Comparison of ENCODE assay signal across 19 cellular contexts in the genomic region with DNA sequence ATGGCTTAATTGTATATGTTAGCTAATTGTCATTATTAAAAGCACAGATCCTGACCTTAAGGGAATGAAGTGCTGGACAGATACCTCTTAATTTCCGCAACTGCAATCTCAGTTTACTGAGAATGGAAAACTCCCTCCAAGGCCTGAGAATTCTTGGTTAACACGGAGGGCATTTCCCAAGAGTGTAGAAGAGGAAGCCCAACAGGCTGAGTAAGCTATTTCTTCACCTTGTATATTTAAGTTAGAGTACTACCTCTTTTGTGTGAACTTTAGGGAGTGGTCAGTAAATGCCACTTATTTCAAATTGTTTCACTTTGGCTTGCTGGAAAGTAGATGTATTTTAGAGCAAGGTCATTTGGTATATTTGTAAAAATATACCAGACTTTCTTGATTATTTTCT. TPM values are rescaled to one million over a fixed set of nuclear protein-coding genes. Genes with fewer than 3 reads are reported as not detected.
DNase-seq lines count a peak whose midpoint lies in the region; ATAC-seq and TF ChIP-seq lines count a peak whose summit lies in the region.
"Had no signal": no experiment of that assay in that cellular context is flagged by ENCODE, and none has a peak within 500 bp of the region (broad histone marks: within the 10 kb centered on the region; RNA-seq: fewer than 3 reads in every experiment).

No MANE protein-coding gene starts in this region.

- no peak overlapping the region for H3K4me2 ChIP-seq in PC-9

- intact Hi-C loops in PC-9 (cut with micrococcal nuclease; ENCODE audit: unreplicated experiment): no loop called here

- H3K4me1 ChIP-seq in neutrophil (ENCODE audit: control insufficient read depth in 1 of 2, insufficient read depth in 1 of 2, low read depth in 1 of 2, low read length in 1 of 2) (peaks cover 47% of the 10 kb centered on the region in 2 experiments), PC-9 (replicated peaks; ENCODE audit: insufficient read depth) (no peaks in the 10 kb centered on the region)

- no peaks in the 10 kb centered on the region for H3K4me1 Mint-ChIP-seq in T-helper 2 cell treated with Interferon-gamma antibody and Interleukin-4, amounts not matched to agents 5 μg/mL and 100 μg/mL, for 36 hours (ENCODE audit: low read depth)
- H3K4me1 Mint-ChIP-seq: activated naive CD4-positive, alpha-beta T cell treated with anti-CD3 and anti-CD28 coated beads, Interleukin-2, amount 10 ng/mL, durations not matched to agents 7 days and 5 days; CD4-positive, CD25-positive, alpha-beta regulatory T cell had no signal

- H3K9me2 ChIP-seq in PC-9 (ENCODE audit: insufficient read depth): no peaks in the 10 kb centered on the region

- DNase-seq in CD1c-positive myeloid dendritic cell (ENCODE audit: extremely low spot score) (peak; percentile 93), OCI-M1 (lab: John Stamatoyannopoulos, UW) (peak; percentile 43), DMS114 treated with DMSO at 0.1 percent for 48 hours (lab: John Stamatoyannopoulos, UW; ENCODE audit: unreplicated experiment) (no peak), NCI-H2029 (lab: John Stamatoyannopoulos, UW) (no peak), PC-9 (no peak)
- DNase-seq in T-helper 2 cell treated with Interferon-gamma antibody and Interleukin-4, amounts not matched to agents 5 μg/mL and 100 μg/mL, for 36 hours (ENCODE audit: low spot score): no peak
- DNase-seq: activated naive CD4-positive, alpha-beta T cell treated with anti-CD3 and anti-CD28 coated beads, Interleukin-2, amount 10 ng/mL, durations not matched to agents 7 days and 5 days; activated T-cell treated with anti-CD3 and anti-CD28 coated beads, Interleukin-2, amount 50 U/mL, for 4 hours; caudate nucleus; CD4-positive, CD25-positive, alpha-beta regulatory T cell; dorsolateral prefrontal cortex; left colon; NCI-H1436; NCI-H524 treated with DMSO at 0.1 percent for 48 hours; stomach had no signal

- H3K9me3 ChIP-seq in neutrophil: no peaks in the 10 kb centered on the region
- no peaks in the 10 kb centered on the region for H3K9me3 ChIP-seq in PC-9 (ENCODE audit: insufficient read depth, low read depth)
- H3K9me3 ChIP-seq: stomach had no signal

- H3K27me3 Mint-ChIP-seq in T-helper 2 cell treated with Interferon-gamma antibody and Interleukin-4, amounts not matched to agents 5 μg/mL and 100 μg/mL, for 36 hours (ENCODE audit: low read depth): no peaks in the 10 kb centered on the region
- H3K27me3 Mint-ChIP-seq: type B pancreatic cell had no signal

- no peaks in the 10 kb centered on the region for H3K9me3 Mint-ChIP-seq in T-helper 2 cell treated with Interferon-gamma antibody and Interleukin-4, amounts not matched to agents 5 μg/mL and 100 μg/mL, for 36 hours
- H3K9me3 Mint-ChIP-seq: activated naive CD4-positive, alpha-beta T cell treated with anti-CD3 and anti-CD28 coated beads, Interleukin-2, amount 10 ng/mL, durations not matched to agents 7 days and 5 days; activated T-cell treated with anti-CD3 and anti-CD28 coated beads, Interleukin-2, amount 50 U/mL, for 4 hours; CD4-positive, CD25-positive, alpha-beta regulatory T cell; type B pancreatic cell had no signal

- H3K4me3 ChIP-seq in neutrophil (ENCODE audit: low read depth in 1 of 2, low read length in 1 of 2): peak overlapping the region; percentile 21 to 42
- no peak overlapping the region for H3K4me3 ChIP-seq in PC-9
- H3K4me3 ChIP-seq: dorsolateral prefrontal cortex, stomach had no signal

- no peaks in the 10 kb centered on the region for H3F3A ChIP-seq in PC-9 (ENCODE audit: insufficient read depth, low read depth)

- H3K27ac ChIP-seq in neutrophil (peak overlapping the region; percentile 94), PC-9 (no peak overlapping the region)
- H3K27ac ChIP-seq: RWPE1 had no signal

- CTCF ChIA-PET in PC-9 (lab: Charles Lee): no interaction called here

- no peaks in the 10 kb centered on the region for H3K36me3 Mint-ChIP-seq in T-helper 2 cell treated with Interferon-gamma antibody and Interleukin-4, amounts not matched to agents 5 μg/mL and 100 μg/mL, for 36 hours (ENCODE audit: low read depth)
- H3K36me3 Mint-ChIP-seq: activated naive CD4-positive, alpha-beta T cell treated with anti-CD3 and anti-CD28 coated beads, Interleukin-2, amount 10 ng/mL, durations not matched to agents 7 days and 5 days; CD4-positive, CD25-positive, alpha-beta regulatory T cell; type B pancreatic cell had no signal

- ATAC-seq in esophagus mucosa: peak; percentile 59
- ATAC-seq: activated T-cell treated with anti-CD3 and anti-CD28 coated beads, Interleukin-2, amount 50 U/mL, for 4 hours; left colon had no signal

- POLR2A ChIA-PET in PC-9 (lab: Charles Lee; ENCODE audit: unreplicated experiment): no interaction called here

- H3K36me3 ChIP-seq in neutrophil (no peaks in the 10 kb centered on the region), PC-9 (ENCODE audit: low read depth) (no peaks in the 10 kb centered on the region)
- H3K36me3 ChIP-seq: stomach had no signal

- H3K27me3 ChIP-seq in neutrophil: no peaks in the 10 kb centered on the region
- no peaks in the 10 kb centered on the region for H3K27me3 ChIP-seq in PC-9 (ENCODE audit: insufficient read depth, low read depth)
- H3K27me3 ChIP-seq: dorsolateral prefrontal cortex, stomach had no signal

- H2AFZ ChIP-seq in PC-9: no peak overlapping the region

- TF ChIP-seq CTCF in neutrophil (IDR thresholded peaks at IDR 0.05) (no peak), PC-9 (conservative IDR thresholded peaks at IDR 0.05) (no peak)

- no peaks in the 10 kb centered on the region for H3K79me2 ChIP-seq in PC-9 (ENCODE audit: low read depth)

- no peaks in the 10 kb centered on the region for H4K20me1 ChIP-seq in PC-9 (ENCODE audit: insufficient read depth)

- H3K4me3 Mint-ChIP-seq in T-helper 2 cell treated with Interferon-gamma antibody and Interleukin-4, amounts not matched to agents 5 μg/mL and 100 μg/mL, for 36 hours: no peak overlapping the region
- H3K4me3 Mint-ChIP-seq: activated naive CD4-positive, alpha-beta T cell treated with anti-CD3 and anti-CD28 coated beads, Interleukin-2, amount 10 ng/mL, durations not matched to agents 7 days and 5 days; activated T-cell treated with anti-CD3 and anti-CD28 coated beads, Interleukin-2, amount 50 U/mL, for 4 hours; CD4-positive, CD25-positive, alpha-beta regulatory T cell; type B pancreatic cell had no signal

- no TSS peak for BruUV-seq in PC-9 (replicated peaks; lab: Mats Ljungman, UMichigan)

- no peak overlapping the region for H3K27ac Mint-ChIP-seq in T-helper 2 cell treated with Interferon-gamma antibody and Interleukin-4, amounts not matched to agents 5 μg/mL and 100 μg/mL, for 36 hours
- H3K27ac Mint-ChIP-seq: activated naive CD4-positive, alpha-beta T cell treated with anti-CD3 and anti-CD28 coated beads, Interleukin-2, amount 10 ng/mL, durations not matched to agents 7 days and 5 days; CD4-positive, CD25-positive, alpha-beta regulatory T cell; type B pancreatic cell had no signal

RNA-seq across cellular contexts. Expression of a gene that starts 25.8 kb away (rescaled TPM):
- total RNA-seq in esophagus mucosa: 6.4 TPM
- total RNA-seq in PC-9 (2021): 4.4 and 4.9 TPM in 2 replicates

Comparison
In these comparisons a context has a peak if more than half of its experiments do, and no peak if none do; other contexts are left out.
1. DNase-seq: peak in CD1c-positive myeloid dendritic cell (single experiment) and OCI-M1 (single experiment); none in T-helper 2 cell treated with Interferon-gamma antibody and Interleukin-4, amounts not matched to agents 5 μg/mL and 100 μg/mL, for 36 hours (single experiment), DMS114 treated with DMSO at 0.1 percent for 48 hours (single experiment), NCI-H2029 (single experiment) and PC-9 (0 of 2).